ENCODE assay signal across 9 cellular contexts in genomic region chr17:78337244-78338109, GRCh38. TPM values are rescaled to one million over a fixed set of nuclear protein-coding genes. Genes with fewer than 3 reads are reported as not detected.
A peak's percentile ranks its signal among the peaks of the same experiment; 100 is the strongest.
DNase-seq lines count a peak whose midpoint lies in the region; ATAC-seq lines count a peak whose summit lies in the region.
"Had no signal": no experiment of that assay in that cellular context is flagged by ENCODE, and none has a peak within 500 bp of the region (broad histone marks: within the 10 kb centered on the region; RNA-seq: fewer than 3 reads in every experiment).

No MANE protein-coding gene starts in this region.

- H3K9me3 ChIP-seq in Karpas-422 (ENCODE audit: low read length), result no peaks in the 10 kb centered on the region

- H3K27me3 Mint-ChIP-seq in activated CD4-positive, alpha-beta memory T cell treated with anti-CD3 and anti-CD28 coated beads, Interleukin-2, amount 10 ng/mL, durations not matched to agents 7 days and 5 days, result peaks cover 3% of the 10 kb centered on the region
- no peaks in the 10 kb centered on the region for H3K27me3 Mint-ChIP-seq in activated T-helper 17 cell treated with anti-CD3 and anti-CD28 coated beads, Interleukin-2, amount 50 U/mL, for 72 hours

- peak overlapping the region; percentile 52 for H3K4me3 ChIP-seq in ACC112 (ENCODE audit: low read depth, low read length)
- no peak overlapping the region for H3K4me3 ChIP-seq in Karpas-422 (ENCODE audit: low read length)
- H3K4me3 ChIP-seq: SK-N-MC had no signal

- peaks cover 59% of the 10 kb centered on the region for H3K4me1 Mint-ChIP-seq in activated CD4-positive, alpha-beta memory T cell treated with anti-CD3 and anti-CD28 coated beads, Interleukin-2, amount 10 ng/mL, durations not matched to agents 7 days and 5 days
- H3K4me1 Mint-ChIP-seq in activated T-helper 17 cell treated with anti-CD3 and anti-CD28 coated beads, Interleukin-2, amount 50 U/mL, for 72 hours, result peaks cover 35% of the 10 kb centered on the region

- DNase-seq in Karpas-422, result peak; percentile 56
- DNase-seq in activated CD4-positive, alpha-beta memory T cell treated with anti-CD3 and anti-CD28 coated beads, Interleukin-2, amount 10 ng/mL, durations not matched to agents 7 days and 5 days, result no peak
- no peak for DNase-seq in activated CD4-positive, CD25-positive, alpha-beta regulatory T cell treated with anti-CD3 and anti-CD28 coated beads, Interleukin-2, amount 50 U/mL, for 72 hours
- no peak for DNase-seq in NCI-H1092 (lab: John Stamatoyannopoulos, UW)

- no peaks in the 10 kb centered on the region for H3K9me2 ChIP-seq in Karpas-422 (replicated peaks; ENCODE audit: insufficient read depth, low read length)

- H3K4me2 ChIP-seq in Karpas-422 (ENCODE audit: low read depth, low read length, poor library complexity, severe bottlenecking), result peak overlapping the region; percentile 38

- no peaks in the 10 kb centered on the region for H3K36me3 ChIP-seq in ACC112 (ENCODE audit: insufficient read depth, low read length)
- no peaks in the 10 kb centered on the region for H3K36me3 ChIP-seq in Karpas-422 (ENCODE audit: insufficient read depth, low read length)

- ATAC-seq in GM21423 (IDR thresholded peaks at IDR 0.05; ENCODE audit: unreplicated experiment) (peak; percentile 57), esophagus mucosa (peak; percentile 18)
- ATAC-seq in activated T-helper 17 cell treated with anti-CD3 and anti-CD28 coated beads, Interleukin-2, amount 50 U/mL, for 72 hours (replicated peaks), result no peak

- H2AFZ ChIP-seq in ACC112 (ENCODE audit: low read length, unreplicated experiment), result peak overlapping the region; percentile 4
- no peak overlapping the region for H2AFZ ChIP-seq in Karpas-422 (ENCODE audit: low read length)

- H3K9me3 Mint-ChIP-seq in activated CD4-positive, alpha-beta memory T cell treated with anti-CD3 and anti-CD28 coated beads, Interleukin-2, amount 10 ng/mL, durations not matched to agents 7 days and 5 days, result no peaks in the 10 kb centered on the region
- H3K9me3 Mint-ChIP-seq in activated T-helper 17 cell treated with anti-CD3 and anti-CD28 coated beads, Interleukin-2, amount 50 U/mL, for 72 hours, result no peaks in the 10 kb centered on the region

- no peak overlapping the region for H3K4me3 Mint-ChIP-seq in activated CD4-positive, alpha-beta memory T cell treated with anti-CD3 and anti-CD28 coated beads, Interleukin-2, amount 10 ng/mL, durations not matched to agents 7 days and 5 days
- H3K4me3 Mint-ChIP-seq in activated T-helper 17 cell treated with anti-CD3 and anti-CD28 coated beads, Interleukin-2, amount 50 U/mL, for 72 hours, result no peak overlapping the region

- no peak overlapping the region for H3K27ac Mint-ChIP-seq in activated CD4-positive, alpha-beta memory T cell treated with anti-CD3 and anti-CD28 coated beads, Interleukin-2, amount 10 ng/mL, durations not matched to agents 7 days and 5 days
- H3K27ac Mint-ChIP-seq in activated T-helper 17 cell treated with anti-CD3 and anti-CD28 coated beads, Interleukin-2, amount 50 U/mL, for 72 hours, result no peak overlapping the region

- H3K27ac ChIP-seq in ACC112 (ENCODE audit: low read depth, low read length) (peak overlapping the region; percentile 99), Karpas-422 (ENCODE audit: low read length) (no peak overlapping the region)
- H3K27ac ChIP-seq: SK-N-MC had no signal

- H3K79me2 ChIP-seq in ACC112 (ENCODE audit: control insufficient read depth, insufficient read depth, low read length, unreplicated experiment) (no peaks in the 10 kb centered on the region), Karpas-422 (ENCODE audit: low read length) (no peaks in the 10 kb centered on the region)

- no peak overlapping the region for H3K9ac ChIP-seq in Karpas-422 (ENCODE audit: low read length)

- H3K4me1 ChIP-seq in ACC112 (ENCODE audit: control insufficient read depth, insufficient read depth, low read length, unreplicated experiment) (peaks cover 45% of the 10 kb centered on the region), Karpas-422 (ENCODE audit: low read length) (peaks cover 28% of the 10 kb centered on the region)

- H3K27me3 ChIP-seq in ACC112 (ENCODE audit: insufficient read depth, low read length) (no peaks in the 10 kb centered on the region), Karpas-422 (ENCODE audit: low read length) (peaks cover 3% of the 10 kb centered on the region; the same call in 1 of the 2 replicates)

- H3K36me3 Mint-ChIP-seq in activated CD4-positive, alpha-beta memory T cell treated with anti-CD3 and anti-CD28 coated beads, Interleukin-2, amount 10 ng/mL, durations not matched to agents 7 days and 5 days (ENCODE audit: low read depth), result peaks cover 2% of the 10 kb centered on the region
- H3K36me3 Mint-ChIP-seq in activated T-helper 17 cell treated with anti-CD3 and anti-CD28 coated beads, Interleukin-2, amount 50 U/mL, for 72 hours (ENCODE audit: low read depth), result no peaks in the 10 kb centered on the region

- CTCF ChIA-PET in activated CD4-positive, alpha-beta memory T cell treated with anti-CD3 and anti-CD28 coated beads, Interleukin-2, amount 10 ng/mL, durations not matched to agents 7 days and 5 days (lab: Charles Lee), result no interaction called here

- H4K20me1 ChIP-seq in Karpas-422 (ENCODE audit: insufficient read depth, low read depth, low read length), result no peaks in the 10 kb centered on the region

- POLR2A ChIA-PET in activated CD4-positive, alpha-beta memory T cell treated with anti-CD3 and anti-CD28 coated beads, Interleukin-2, amount 10 ng/mL, durations not matched to agents 7 days and 5 days (lab: Charles Lee), result no interaction called here

RNA-seq across cellular contexts. Expression of gene SOCS3, which starts 22.4 kb away (rescaled TPM):
- not detected in 2 replicates for total RNA-seq in Karpas-422 (2014; rRNA removed; shearing (Covaris generic); ENCODE audit: low replicate concordance)
- total RNA-seq in esophagus mucosa, result 13.6 TPM
- total RNA-seq in activated CD4-positive, alpha-beta memory T cell treated with anti-CD3 and anti-CD28 coated beads, Interleukin-2, amount 10 ng/mL, durations not matched to agents 7 days and 5 days, result 10 to 100 TPM; 68.7 to 69.8 TPM
- 100 to 1,000 TPM; 129 to 175 TPM for total RNA-seq in activated T-helper 17 cell treated with anti-CD3 and anti-CD28 coated beads, Interleukin-2, amount 50 U/mL, for 72 hours

RNA-seq across cellular contexts. Expression of gene PGS1, which starts 41.0 kb away (rescaled TPM):
- 15.9 and 33.3 TPM in 2 replicates for total RNA-seq in Karpas-422 (2014; rRNA removed; shearing (Covaris generic); ENCODE audit: low replicate concordance)
- total RNA-seq in esophagus mucosa, result 15.9 TPM
- total RNA-seq in activated CD4-positive, alpha-beta memory T cell treated with anti-CD3 and anti-CD28 coated beads, Interleukin-2, amount 10 ng/mL, durations not matched to agents 7 days and 5 days, result 10 to 100 TPM; 70.7 to 75.5 TPM
- total RNA-seq in activated T-helper 17 cell treated with anti-CD3 and anti-CD28 coated beads, Interleukin-2, amount 50 U/mL, for 72 hours, result 100 to 1,000 TPM in 1 of 2 donors, 10 to 100 TPM in 1; 76.1 to 101 TPM

Comparison
In these comparisons a context has a peak if more than half of its experiments do, and no peak if none do; other contexts are left out.
1. RNA of gene SOCS3, which starts 22.4 kb away (total RNA-seq): 129 to 175 TPM in activated T-helper 17 cell treated with anti-CD3 and anti-CD28 coated beads, Interleukin-2, amount 50 U/mL, for 72 hours, 68.7 to 69.8 TPM in activated CD4-positive, alpha-beta memory T cell treated with anti-CD3 and anti-CD28 coated beads, Interleukin-2, amount 10 ng/mL, durations not matched to agents 7 days and 5 days and 13.6 TPM in esophagus mucosa (single experiment); not detected in Karpas-422; every median in the first group is over 10 times any median in the second.